ENCODE assay signal across 9 cellular contexts in genomic region chr1:179599623-179600249, GRCh38. TPM values are rescaled to one million over a fixed set of nuclear protein-coding genes. Genes with fewer than 3 reads are reported as not detected.
DNase-seq lines count a peak whose midpoint lies in the region; ATAC-seq and TF ChIP-seq lines count a peak whose summit lies in the region.
"Had no signal": no experiment of that assay in that cellular context is flagged by ENCODE, and none has a peak within 500 bp of the region (broad histone marks: within the 10 kb centered on the region; RNA-seq: fewer than 3 reads in every experiment).

No MANE protein-coding gene starts in this region.

- H3K9me3 ChIP-seq in Loucy (ENCODE audit: insufficient read depth, low read depth, low read length), result no peaks in the 10 kb centered on the region
- H3K9me3 ChIP-seq in right lobe of liver, result no peaks in the 10 kb centered on the region

- H2AFZ ChIP-seq in Loucy (ENCODE audit: low read length), result no peak overlapping the region

- H3K4me3 ChIP-seq in Loucy (ENCODE audit: low read length, poor library complexity, severe bottlenecking) (no peak overlapping the region), right lobe of liver (no peak overlapping the region), coronary artery (no peak overlapping the region)

- H3K4me1 ChIP-seq in Loucy (ENCODE audit: insufficient read depth, low read length, poor library complexity, severe bottlenecking) (no peaks in the 10 kb centered on the region), right lobe of liver (no peaks in the 10 kb centered on the region)

- intact Hi-C loops in right lobe of liver (cut with DNase I), result no loop called here

- peak; percentile 48 to 86 (median 64) for ATAC-seq in right lobe of liver

- TF ChIP-seq POLR2A in right lobe of liver (IDR thresholded peaks at IDR 0.05), result no peak

- TF ChIP-seq CTCF in GM10248 (IDR thresholded peaks at IDR 0.05; ENCODE audit: control extremely low read depth, extremely low read depth, low read depth, missing control alignments) (peak; percentile 11), Loucy (conservative IDR thresholded peaks at IDR 0.05; ENCODE audit: low read length) (peak; percentile 72), VCaP (conservative IDR thresholded peaks at IDR 0.05) (peak; percentile 80), right lobe of liver (IDR thresholded peaks at IDR 0.05) (peak; percentile 39 to 55 (median 43)), coronary artery (IDR thresholded peaks at IDR 0.05) (no peak)

- H3K27ac ChIP-seq in VCaP, result no peak overlapping the region
- no peak overlapping the region for H3K27ac ChIP-seq in right lobe of liver
- no peak overlapping the region for H3K27ac ChIP-seq in coronary artery

- no peaks in the 10 kb centered on the region for H4K20me1 ChIP-seq in Loucy (ENCODE audit: insufficient read depth, low read length, poor library complexity, severe bottlenecking)

- H3K27me3 ChIP-seq in Loucy (ENCODE audit: insufficient read depth, low read length, poor library complexity, severe bottlenecking), result no peaks in the 10 kb centered on the region
- peaks cover 0 to 4% of the 10 kb centered on the region in 2 donors for H3K27me3 ChIP-seq in right lobe of liver

- no peak overlapping the region for H3K4me2 ChIP-seq in Loucy (ENCODE audit: low read depth, low read length, poor library complexity, severe bottlenecking)

- CTCF ChIA-PET in GM10248 (lab: Yijun Ruan, JAX), result interaction anchor here (1.0 to 2.0 kb wide), 4 partner anchors 16 to 521 kb away, joined by 3 to 6 read pairs (median 4); no protein-coding TSS in a partner anchor

- H3F3A ChIP-seq in Loucy (ENCODE audit: low read depth), result no peaks in the 10 kb centered on the region

- no peaks in the 10 kb centered on the region for H3K9me2 ChIP-seq in Loucy (replicated peaks; ENCODE audit: low read depth, low read length)

- no peaks in the 10 kb centered on the region for H3K36me3 ChIP-seq in Loucy (ENCODE audit: insufficient read depth, low read length)
- no peaks in the 10 kb centered on the region for H3K36me3 ChIP-seq in right lobe of liver

- no peak overlapping the region for H3K9ac ChIP-seq in Loucy (ENCODE audit: low read depth, low read length, poor library complexity, severe bottlenecking)

- DNase-seq in GM10248 (ENCODE audit: extremely low spot score) (no peak), right lobe of liver (no peak), coronary artery (ENCODE audit: low spot score) (no peak), GM03348 (ENCODE audit: low spot score) (no peak)
- no peak for DNase-seq in effector CD4-positive, alpha-beta T cell
- DNase-seq: activated B cell treated with CpG ODN at 0.5 μM for 24 hours, right cardiac atrium had no signal

- POLR2A ChIA-PET in GM10248 (lab: Yijun Ruan, JAX), result no interaction called here

- no peaks in the 10 kb centered on the region for H3K79me2 ChIP-seq in Loucy (ENCODE audit: insufficient read depth, low read length)

RNA-seq across cellular contexts. Expression of gene TDRD5, which starts 8.1 kb away (rescaled TPM):
- not detected for total RNA-seq in right lobe of liver
- total RNA-seq: activated B cell treated with CpG ODN at 0.5 μM for 24 hours had no signal

RNA-seq across cellular contexts. Expression of gene NPHS2, which starts 24.0 kb away (rescaled TPM):
- not detected for total RNA-seq in right lobe of liver
- total RNA-seq: activated B cell treated with CpG ODN at 0.5 μM for 24 hours, right cardiac atrium had no signal
